18 cellular contexts compared by ENCODE assay signal in genomic region chr1:243916160-243916559, GRCh38.
A peak's percentile ranks its signal among the peaks of the same experiment; 100 is the strongest.
DNase-seq lines count a peak whose midpoint lies in the region; ATAC-seq, FAIRE-seq and TF ChIP-seq lines count a peak whose summit lies in the region.
"Had no signal": no experiment of that assay in that cellular context is flagged by ENCODE, and none has a peak within 500 bp of the region (broad histone marks: within the 10 kb centered on the region; RNA-seq: fewer than 3 reads in every experiment).

No MANE protein-coding gene starts in this region.

- no peak overlapping the region for H3K27ac Mint-ChIP-seq in activated naive CD4-positive, alpha-beta T cell treated with anti-CD3 and anti-CD28 coated beads, Interleukin-2, amount 50 U/mL, for 24 hours
- no peak overlapping the region for H3K27ac Mint-ChIP-seq in activated naive CD4-positive, alpha-beta T cell treated with anti-CD3 and anti-CD28 coated beads, Interleukin-2, amount 50 U/mL, for 72 hours
- H3K27ac Mint-ChIP-seq in activated naive CD8-positive, alpha-beta T cell treated with anti-CD3 and anti-CD28 coated beads, Interleukin-2, amount 10 ng/mL, durations not matched to agents 7 days and 5 days = no peak overlapping the region
- H3K27ac Mint-ChIP-seq: stimulated activated naive CD8-positive, alpha-beta T cell treated with anti-CD3 and anti-CD28 coated beads, Interleukin-15, Interleukin-2, amounts not matched to agents 100 ng/mL and 50 ng/mL, for 24 hours had no signal

- H3K36me3 ChIP-seq in keratinocyte (ENCODE audit: control insufficient read depth in 2 of 2, extremely low read depth in 1 of 2, insufficient read depth in 2 of 2, low read length in 2 of 2) (no peaks in the 10 kb centered on the region), ovary (no peaks in the 10 kb centered on the region)
- H3K36me3 ChIP-seq: heart left ventricle had no signal

- H3K4me1 ChIP-seq in keratinocyte (ENCODE audit: control insufficient read depth, extremely low read depth, insufficient read depth, low read length) = peaks cover 16% of the 10 kb centered on the region
- H3K4me1 ChIP-seq in ovary (ENCODE audit: insufficient read depth) = peaks cover 2% of the 10 kb centered on the region

- H3K27ac ChIP-seq in keratinocyte (ENCODE audit: control insufficient read depth, insufficient read depth, low read length) (no peak overlapping the region), ovary (no peak overlapping the region)
- H3K27ac ChIP-seq: heart left ventricle had no signal

- TF ChIP-seq CTCF in keratinocyte (optimal IDR thresholded peaks at IDR 0.05 in 1 of 3, IDR thresholded peaks at IDR 0.05 in 1 of 3, conservative IDR thresholded peaks at IDR 0.05 in 1 of 3; ENCODE audit: extremely low read depth in 1 of 3, insufficient read depth in 2 of 3, low read length in 3 of 3) (no peak), ovary (IDR thresholded peaks at IDR 0.05) (no peak)

- peaks cover 31% of the 10 kb centered on the region for H3K27me3 Mint-ChIP-seq in activated naive CD4-positive, alpha-beta T cell treated with anti-CD3 and anti-CD28 coated beads, Interleukin-2, amount 50 U/mL, for 24 hours
- peaks cover 49% of the 10 kb centered on the region for H3K27me3 Mint-ChIP-seq in activated naive CD8-positive, alpha-beta T cell treated with anti-CD3 and anti-CD28 coated beads, Interleukin-2, amount 10 ng/mL, durations not matched to agents 7 days and 5 days

- H3K4me3 Mint-ChIP-seq in activated naive CD4-positive, alpha-beta T cell treated with anti-CD3 and anti-CD28 coated beads, Interleukin-2, amount 50 U/mL, for 24 hours = peak overlapping the region; percentile 77
- H3K4me3 Mint-ChIP-seq in activated naive CD8-positive, alpha-beta T cell treated with anti-CD3 and anti-CD28 coated beads, Interleukin-2, amount 10 ng/mL, durations not matched to agents 7 days and 5 days = peak overlapping the region; percentile 67

- dilution Hi-C loops in keratinocyte (cut with MboI; ENCODE audit: extremely low pct_ligation_motif_present, low sequenced_read_pairs) = no loop called here

- H3K9me3 ChIP-seq in keratinocyte (ENCODE audit: control insufficient read depth, low read depth, low read length) (no peaks in the 10 kb centered on the region), ovary (no peaks in the 10 kb centered on the region)
- H3K9me3 ChIP-seq: heart left ventricle had no signal

- no peak for ATAC-seq in activated naive CD4-positive, alpha-beta T cell treated with anti-CD3 and anti-CD28 coated beads, Interleukin-2, amount 50 U/mL, for 72 hours
- ATAC-seq in activated naive CD8-positive, alpha-beta T cell treated with anti-CD3 and anti-CD28 coated beads, Interleukin-2, amount 10 ng/mL, durations not matched to agents 7 days and 5 days (ENCODE audit: low read depth) = no peak
- ATAC-seq: HCT116, heart left ventricle, left ventricle myocardium superior had no signal

- intact Hi-C loops in ovary (cut with DNase I) = loop anchor here in 1 of 4 donors (10.0 kb wide), 1 partner anchor 61 kb away; the partner anchor contains the start of gene AKT3

- H3K27me3 ChIP-seq in keratinocyte (ENCODE audit: control insufficient read depth, extremely low read depth, insufficient read depth, low read length) = peaks cover 4% of the 10 kb centered on the region
- no peaks in the 10 kb centered on the region for H3K27me3 ChIP-seq in ovary

- no peaks in the 10 kb centered on the region for H3K9me3 Mint-ChIP-seq in activated naive CD4-positive, alpha-beta T cell treated with anti-CD3 and anti-CD28 coated beads, Interleukin-2, amount 50 U/mL, for 24 hours
- no peaks in the 10 kb centered on the region for H3K9me3 Mint-ChIP-seq in activated naive CD4-positive, alpha-beta T cell treated with anti-CD3 and anti-CD28 coated beads, Interleukin-2, amount 50 U/mL, for 72 hours
- H3K9me3 Mint-ChIP-seq in activated naive CD8-positive, alpha-beta T cell treated with anti-CD3 and anti-CD28 coated beads, Interleukin-2, amount 10 ng/mL, durations not matched to agents 7 days and 5 days = peaks cover 2% of the 10 kb centered on the region
- H3K9me3 Mint-ChIP-seq: stimulated activated naive CD8-positive, alpha-beta T cell treated with anti-CD3 and anti-CD28 coated beads, Interleukin-15, Interleukin-2, amounts not matched to agents 100 ng/mL and 50 ng/mL, for 24 hours had no signal

- H3K36me3 Mint-ChIP-seq in activated naive CD4-positive, alpha-beta T cell treated with anti-CD3 and anti-CD28 coated beads, Interleukin-2, amount 50 U/mL, for 24 hours = no peaks in the 10 kb centered on the region
- H3K36me3 Mint-ChIP-seq in activated naive CD4-positive, alpha-beta T cell treated with anti-CD3 and anti-CD28 coated beads, Interleukin-2, amount 50 U/mL, for 72 hours = peaks cover 11 to 12% of the 10 kb centered on the region in 2 donors
- H3K36me3 Mint-ChIP-seq in activated naive CD8-positive, alpha-beta T cell treated with anti-CD3 and anti-CD28 coated beads, Interleukin-2, amount 10 ng/mL, durations not matched to agents 7 days and 5 days = no peaks in the 10 kb centered on the region

- H3K9ac ChIP-seq in keratinocyte (ENCODE audit: control insufficient read depth, extremely low read depth, insufficient read depth, low read length) = no peak overlapping the region

- TF ChIP-seq POLR2A in GM12891 (IDR thresholded peaks at IDR 0.05; ENCODE audit: low read depth, low read length) (no peak), ovary (IDR thresholded peaks at IDR 0.05) (no peak)

- H2AFZ ChIP-seq in keratinocyte (ENCODE audit: control insufficient read depth, low read length) = no peak overlapping the region

- H3K4me1 Mint-ChIP-seq in activated naive CD4-positive, alpha-beta T cell treated with anti-CD3 and anti-CD28 coated beads, Interleukin-2, amount 50 U/mL, for 24 hours = peaks cover 19% of the 10 kb centered on the region
- peaks cover 13% of the 10 kb centered on the region for H3K4me1 Mint-ChIP-seq in activated naive CD8-positive, alpha-beta T cell treated with anti-CD3 and anti-CD28 coated beads, Interleukin-2, amount 10 ng/mL, durations not matched to agents 7 days and 5 days

- no peak for DNase-seq in activated naive CD4-positive, alpha-beta T cell treated with anti-CD3 and anti-CD28 coated beads, Interleukin-2, amount 50 U/mL, for 72 hours (ENCODE audit: low spot score in 2 of 2)
- DNase-seq in activated naive CD8-positive, alpha-beta T cell treated with anti-CD3 and anti-CD28 coated beads, Interleukin-2, amount 10 ng/mL, durations not matched to agents 7 days and 5 days = no peak
- DNase-seq in keratinocyte (ENCODE audit: low read depth, low spot score) (no peak), GM12891 (ENCODE audit: insufficient read length, low spot score) (no peak), ovary (no peak), NCI-H1417 treated with DMSO at 0.1 percent for 48 hours (lab: John Stamatoyannopoulos, UW) (no peak), NCI-H1092 (lab: John Stamatoyannopoulos, UW) (no peak)
- DNase-seq: ACHN; activated naive CD4-positive, alpha-beta T cell treated with Interleukin-2 at 50 U/mL for 16 hours; erythroblast; heart left ventricle; left ventricle myocardium superior; NCI-H2029 treated with DMSO at 0.1 percent for 48 hours; NCI-H82; SIG-M5 had no signal

- no peaks in the 10 kb centered on the region for H4K20me1 ChIP-seq in keratinocyte (ENCODE audit: control insufficient read depth, extremely low read depth, insufficient read depth, low read length)

- FAIRE-seq in keratinocyte (lab: Jason Lieb, UNC) (no peak), GM12891 (lab: Jason Lieb, UNC) (no peak)

- H3K9me1 ChIP-seq in keratinocyte (ENCODE audit: control insufficient read depth, extremely low read depth, insufficient read depth, low read length) = no peaks in the 10 kb centered on the region

- no peak overlapping the region for H3K4me3 ChIP-seq in keratinocyte (ENCODE audit: control insufficient read depth in 2 of 3, extremely low read depth in 1 of 3, insufficient read depth in 2 of 3, low read depth in 1 of 3, low read length in 3 of 3)
- no peak overlapping the region for H3K4me3 ChIP-seq in ovary

- 28 to 49% (median 35%) methylated on average over 4 of the region's 4 CpGs for WGBS in ovary, 3 donors

- peak overlapping the region; percentile 55 for H3K4me2 ChIP-seq in keratinocyte (ENCODE audit: control insufficient read depth, extremely low read depth, insufficient read depth, low read depth, low read length)

- POLR2A ChIA-PET in activated naive CD8-positive, alpha-beta T cell treated with anti-CD3 and anti-CD28 coated beads, Interleukin-2, amount 10 ng/mL, durations not matched to agents 7 days and 5 days (lab: Charles Lee) = no interaction called here

- no peaks in the 10 kb centered on the region for H3K79me2 ChIP-seq in keratinocyte (ENCODE audit: control insufficient read depth, insufficient read depth, low read length)

- no peak for TF ChIP-seq EP300 in ovary (IDR thresholded peaks at IDR 0.05)

TF ChIP-seq in GM12891, 5 proteins besides CTCF, POLR2A, EP300 and RAD21:
- no peak for TF ChIP-seq SPI1 (IDR thresholded peaks at IDR 0.05; ENCODE audit: low read depth, low read length)
- no peak for TF ChIP-seq PAX5 (IDR thresholded peaks at IDR 0.05; ENCODE audit: insufficient read depth, low read length, severe bottlenecking)
- TF ChIP-seq POU2F2 (IDR thresholded peaks at IDR 0.05; ENCODE audit: low read depth, low read length) = no peak
- no peak for TF ChIP-seq TAF1 (IDR thresholded peaks at IDR 0.05; ENCODE audit: low read depth, low read length)
- TF ChIP-seq POLR2AphosphoS5 (IDR thresholded peaks at IDR 0.05; ENCODE audit: low read depth, low read length) = no peak
